In the genomic region with DNA sequence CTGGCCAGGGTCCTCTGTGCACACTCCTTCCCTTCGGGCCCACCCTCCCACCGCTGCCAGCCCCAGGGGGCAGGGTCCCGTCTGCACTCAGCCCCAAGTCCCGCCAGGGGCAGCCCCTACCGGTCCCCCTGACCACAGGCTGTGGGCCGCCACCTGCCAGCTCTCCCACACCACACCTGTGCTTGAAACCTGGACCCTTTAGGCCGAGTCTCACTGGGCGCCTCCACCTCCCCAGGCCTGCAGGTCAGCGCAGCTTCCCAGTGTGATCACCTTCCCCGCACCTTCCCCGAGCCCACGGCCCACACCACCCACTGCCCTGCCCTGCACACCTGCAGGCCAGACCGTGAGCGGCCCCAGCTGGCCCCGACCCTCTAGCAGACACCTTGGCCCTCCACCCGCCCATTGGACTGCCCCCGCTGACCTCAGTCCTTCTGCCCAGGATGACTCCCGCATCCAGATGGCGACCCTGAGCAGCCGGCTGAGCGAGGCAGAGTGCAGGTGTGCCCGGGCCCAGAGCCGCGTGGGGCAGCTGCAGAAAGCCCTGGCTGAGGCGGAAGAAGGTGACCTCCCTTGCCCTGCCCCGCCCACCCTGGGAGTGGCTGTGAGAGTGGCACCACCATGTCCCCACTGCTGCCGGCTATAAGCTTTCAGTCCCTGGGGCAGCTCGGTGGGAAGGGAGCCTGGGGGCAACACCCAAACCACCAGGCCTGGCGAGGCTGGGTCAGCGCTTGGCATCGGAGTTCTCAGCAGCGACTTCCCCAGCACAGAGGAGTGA, we compare ENCODE assay signal across 1 cellular context.
TF ChIP-seq lines count a peak whose summit lies in the region.

No MANE protein-coding gene starts in this region.

TF ChIP-seq in HepG2, 621 proteins besides CTCF, POLR2A, EP300 and RAD21 (continued from another document and continues in another):
- TF ChIP-seq, protein P1, sequence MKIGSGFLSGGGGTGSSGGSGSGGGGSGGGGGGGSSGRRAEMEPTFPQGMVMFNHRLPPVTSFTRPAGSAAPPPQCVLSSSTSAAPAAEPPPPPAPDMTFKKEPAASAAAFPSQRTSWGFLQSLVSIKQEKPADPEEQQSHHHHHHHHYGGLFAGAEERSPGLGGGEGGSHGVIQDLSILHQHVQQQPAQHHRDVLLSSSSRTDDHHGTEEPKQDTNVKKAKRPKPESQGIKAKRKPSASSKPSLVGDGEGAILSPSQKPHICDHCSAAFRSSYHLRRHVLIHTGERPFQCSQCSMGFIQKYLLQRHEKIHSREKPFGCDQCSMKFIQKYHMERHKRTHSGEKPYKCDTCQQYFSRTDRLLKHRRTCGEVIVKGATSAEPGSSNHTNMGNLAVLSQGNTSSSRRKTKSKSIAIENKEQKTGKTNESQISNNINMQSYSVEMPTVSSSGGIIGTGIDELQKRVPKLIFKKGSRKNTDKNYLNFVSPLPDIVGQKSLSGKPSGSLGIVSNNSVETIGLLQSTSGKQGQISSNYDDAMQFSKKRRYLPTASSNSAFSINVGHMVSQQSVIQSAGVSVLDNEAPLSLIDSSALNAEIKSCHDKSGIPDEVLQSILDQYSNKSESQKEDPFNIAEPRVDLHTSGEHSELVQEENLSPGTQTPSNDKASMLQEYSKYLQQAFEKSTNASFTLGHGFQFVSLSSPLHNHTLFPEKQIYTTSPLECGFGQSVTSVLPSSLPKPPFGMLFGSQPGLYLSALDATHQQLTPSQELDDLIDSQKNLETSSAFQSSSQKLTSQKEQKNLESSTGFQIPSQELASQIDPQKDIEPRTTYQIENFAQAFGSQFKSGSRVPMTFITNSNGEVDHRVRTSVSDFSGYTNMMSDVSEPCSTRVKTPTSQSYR (CRISPR knock-in tag; IDR thresholded peaks at IDR 0.05; ENCODE audit: borderline replicate concordance), result no peak
- TF ChIP-seq HIVEP1 (CRISPR knock-in tag; IDR thresholded peaks at IDR 0.05) (no peak), ZNF891 (CRISPR knock-in tag; IDR thresholded peaks at IDR 0.05) (no peak), GATAD1 (CRISPR knock-in tag; IDR thresholded peaks at IDR 0.05) (no peak), ETV6 (CRISPR knock-in tag; conservative IDR thresholded peaks at IDR 0.05) (no peak), ZNF329 (CRISPR knock-in tag; IDR thresholded peaks at IDR 0.05; ENCODE audit: low read depth) (no peak), HOXD1 (CRISPR knock-in tag; IDR thresholded peaks at IDR 0.05) (no peak), HOXA9 (CRISPR knock-in tag; IDR thresholded peaks at IDR 0.05; ENCODE audit: borderline replicate concordance) (no peak), SIN3B (IDR thresholded peaks at IDR 0.05; ENCODE audit: low read length) (no peak), CENPX (CRISPR knock-in tag; IDR thresholded peaks at IDR 0.05) (no peak), FIP1L1 (IDR thresholded peaks at IDR 0.05; ENCODE audit: borderline replicate concordance, insufficient read depth, low read depth, low read length) (no peak), MTF2 (CRISPR knock-in tag; IDR thresholded peaks at IDR 0.05; ENCODE audit: borderline replicate concordance) (no peak), FLYWCH1 (CRISPR knock-in tag; IDR thresholded peaks at IDR 0.05) (no peak), SMARCC2 (IDR thresholded peaks at IDR 0.05) (no peak), ZNF563 (CRISPR knock-in tag; IDR thresholded peaks at IDR 0.05) (no peak), AKAP8 (CRISPR knock-in tag; IDR thresholded peaks at IDR 0.05) (peak; percentile 71; the same call in 1 of the 2 replicates), PAF1 (CRISPR knock-in tag; IDR thresholded peaks at IDR 0.05) (no peak), SETDB1 (CRISPR knock-in tag; IDR thresholded peaks at IDR 0.05; ENCODE audit: borderline replicate concordance) (no peak), SNRNP70 (IDR thresholded peaks at IDR 0.05; ENCODE audit: low read depth, low read length) (no peak), MYNN (CRISPR knock-in tag; IDR thresholded peaks at IDR 0.05; ENCODE audit: low read depth) (no peak), CHD4 (IDR thresholded peaks at IDR 0.05; ENCODE audit: borderline replicate concordance, low read length) (no peak), ZKSCAN5 (CRISPR knock-in tag; IDR thresholded peaks at IDR 0.05) (0 out of 2 replicates have a peak, but pooled peaks have one; percentile 33), JUNB (CRISPR knock-in tag; IDR thresholded peaks at IDR 0.05; ENCODE audit: borderline replicate concordance) (no peak), CBFB (CRISPR knock-in tag; IDR thresholded peaks at IDR 0.05) (no peak), KLF13 (CRISPR knock-in tag; IDR thresholded peaks at IDR 0.05) (no peak), GZF1 (CRISPR knock-in tag; IDR thresholded peaks at IDR 0.05) (no peak; the same call in 1 of the 2 replicates), ZFP36L2 (CRISPR knock-in tag; IDR thresholded peaks at IDR 0.05) (no peak), JARID2 (CRISPR knock-in tag; IDR thresholded peaks at IDR 0.05; ENCODE audit: insufficient replicate concordance) (no peak), ZNF101 (CRISPR knock-in tag; IDR thresholded peaks at IDR 0.05; ENCODE audit: borderline replicate concordance, low read depth) (no peak), ZNF430 (CRISPR knock-in tag; IDR thresholded peaks at IDR 0.05) (no peak; the same call in 1 of the 2 replicates), KDM6A (CRISPR knock-in tag; IDR thresholded peaks at IDR 0.05; ENCODE audit: low read depth) (no peak), CREM (IDR thresholded peaks at IDR 0.05) (no peak), CREM (CRISPR knock-in tag; IDR thresholded peaks at IDR 0.05) (no peak), ZBTB7A (CRISPR knock-in tag; IDR thresholded peaks at IDR 0.05) (peak; percentile 50; the same call in 1 of the 2 replicates), RXRB (CRISPR knock-in tag; IDR thresholded peaks at IDR 0.05; ENCODE audit: borderline replicate concordance) (0 out of 2 replicates have a peak, but pooled peaks have one; percentile 35), ARNTL (CRISPR knock-in tag; IDR thresholded peaks at IDR 0.05) (no peak), RFX3 (CRISPR knock-in tag; IDR thresholded peaks at IDR 0.05) (no peak), DR1 (CRISPR knock-in tag; IDR thresholded peaks at IDR 0.05) (no peak)
- TF ChIP-seq, protein P2, sequence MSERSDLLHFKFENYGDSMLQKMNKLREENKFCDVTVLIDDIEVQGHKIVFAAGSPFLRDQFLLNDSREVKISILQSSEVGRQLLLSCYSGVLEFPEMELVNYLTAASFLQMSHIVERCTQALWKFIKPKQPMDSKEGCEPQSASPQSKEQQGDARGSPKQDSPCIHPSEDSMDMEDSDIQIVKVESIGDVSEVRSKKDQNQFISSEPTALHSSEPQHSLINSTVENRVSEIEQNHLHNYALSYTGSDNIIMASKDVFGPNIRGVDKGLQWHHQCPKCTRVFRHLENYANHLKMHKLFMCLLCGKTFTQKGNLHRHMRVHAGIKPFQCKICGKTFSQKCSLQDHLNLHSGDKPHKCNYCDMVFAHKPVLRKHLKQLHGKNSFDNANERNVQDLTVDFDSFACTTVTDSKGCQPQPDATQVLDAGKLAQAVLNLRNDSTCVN (CRISPR knock-in tag; IDR thresholded peaks at IDR 0.05; ENCODE audit: borderline replicate concordance), result 0 out of 2 replicates have a peak, but pooled peaks have one; percentile 20
- TF ChIP-seq, protein P3, sequence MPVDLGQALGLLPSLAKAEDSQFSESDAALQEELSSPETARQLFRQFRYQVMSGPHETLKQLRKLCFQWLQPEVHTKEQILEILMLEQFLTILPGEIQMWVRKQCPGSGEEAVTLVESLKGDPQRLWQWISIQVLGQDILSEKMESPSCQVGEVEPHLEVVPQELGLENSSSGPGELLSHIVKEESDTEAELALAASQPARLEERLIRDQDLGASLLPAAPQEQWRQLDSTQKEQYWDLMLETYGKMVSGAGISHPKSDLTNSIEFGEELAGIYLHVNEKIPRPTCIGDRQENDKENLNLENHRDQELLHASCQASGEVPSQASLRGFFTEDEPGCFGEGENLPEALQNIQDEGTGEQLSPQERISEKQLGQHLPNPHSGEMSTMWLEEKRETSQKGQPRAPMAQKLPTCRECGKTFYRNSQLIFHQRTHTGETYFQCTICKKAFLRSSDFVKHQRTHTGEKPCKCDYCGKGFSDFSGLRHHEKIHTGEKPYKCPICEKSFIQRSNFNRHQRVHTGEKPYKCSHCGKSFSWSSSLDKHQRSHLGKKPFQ (CRISPR knock-in tag; IDR thresholded peaks at IDR 0.05; ENCODE audit: insufficient replicate concordance), result peak; percentile 34
- TF ChIP-seq, protein P4, sequence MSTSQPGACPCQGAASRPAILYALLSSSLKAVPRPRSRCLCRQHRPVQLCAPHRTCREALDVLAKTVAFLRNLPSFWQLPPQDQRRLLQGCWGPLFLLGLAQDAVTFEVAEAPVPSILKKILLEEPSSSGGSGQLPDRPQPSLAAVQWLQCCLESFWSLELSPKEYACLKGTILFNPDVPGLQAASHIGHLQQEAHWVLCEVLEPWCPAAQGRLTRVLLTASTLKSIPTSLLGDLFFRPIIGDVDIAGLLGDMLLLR (CRISPR knock-in tag; IDR thresholded peaks at IDR 0.05), result no peak
- TF ChIP-seq, protein P5, sequence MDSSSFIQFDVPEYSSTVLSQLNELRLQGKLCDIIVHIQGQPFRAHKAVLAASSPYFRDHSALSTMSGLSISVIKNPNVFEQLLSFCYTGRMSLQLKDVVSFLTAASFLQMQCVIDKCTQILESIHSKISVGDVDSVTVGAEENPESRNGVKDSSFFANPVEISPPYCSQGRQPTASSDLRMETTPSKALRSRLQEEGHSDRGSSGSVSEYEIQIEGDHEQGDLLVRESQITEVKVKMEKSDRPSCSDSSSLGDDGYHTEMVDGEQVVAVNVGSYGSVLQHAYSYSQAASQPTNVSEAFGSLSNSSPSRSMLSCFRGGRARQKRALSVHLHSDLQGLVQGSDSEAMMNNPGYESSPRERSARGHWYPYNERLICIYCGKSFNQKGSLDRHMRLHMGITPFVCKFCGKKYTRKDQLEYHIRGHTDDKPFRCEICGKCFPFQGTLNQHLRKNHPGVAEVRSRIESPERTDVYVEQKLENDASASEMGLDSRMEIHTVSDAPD (CRISPR knock-in tag; IDR thresholded peaks at IDR 0.05), result no peak
- TF ChIP-seq, protein P6, sequence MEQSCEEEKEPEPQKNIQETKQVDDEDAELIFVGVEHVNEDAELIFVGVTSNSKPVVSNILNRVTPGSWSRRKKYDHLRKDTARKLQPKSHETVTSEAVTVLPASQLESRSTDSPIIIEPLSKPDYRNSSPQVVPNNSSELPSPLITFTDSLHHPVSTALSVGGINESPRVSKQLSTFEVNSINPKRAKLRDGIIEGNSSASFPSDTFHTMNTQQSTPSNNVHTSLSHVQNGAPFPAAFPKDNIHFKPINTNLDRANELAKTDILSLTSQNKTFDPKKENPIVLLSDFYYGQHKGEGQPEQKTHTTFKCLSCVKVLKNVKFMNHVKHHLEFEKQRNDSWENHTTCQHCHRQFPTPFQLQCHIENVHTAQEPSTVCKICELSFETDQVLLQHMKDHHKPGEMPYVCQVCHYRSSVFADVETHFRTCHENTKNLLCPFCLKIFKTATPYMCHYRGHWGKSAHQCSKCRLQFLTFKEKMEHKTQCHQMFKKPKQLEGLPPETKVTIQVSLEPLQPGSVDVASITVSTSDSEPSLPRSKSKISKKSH (CRISPR knock-in tag; IDR thresholded peaks at IDR 0.05; ENCODE audit: borderline replicate concordance), result no peak; the same call in 1 of the 2 replicates
- TF ChIP-seq, protein P7, sequence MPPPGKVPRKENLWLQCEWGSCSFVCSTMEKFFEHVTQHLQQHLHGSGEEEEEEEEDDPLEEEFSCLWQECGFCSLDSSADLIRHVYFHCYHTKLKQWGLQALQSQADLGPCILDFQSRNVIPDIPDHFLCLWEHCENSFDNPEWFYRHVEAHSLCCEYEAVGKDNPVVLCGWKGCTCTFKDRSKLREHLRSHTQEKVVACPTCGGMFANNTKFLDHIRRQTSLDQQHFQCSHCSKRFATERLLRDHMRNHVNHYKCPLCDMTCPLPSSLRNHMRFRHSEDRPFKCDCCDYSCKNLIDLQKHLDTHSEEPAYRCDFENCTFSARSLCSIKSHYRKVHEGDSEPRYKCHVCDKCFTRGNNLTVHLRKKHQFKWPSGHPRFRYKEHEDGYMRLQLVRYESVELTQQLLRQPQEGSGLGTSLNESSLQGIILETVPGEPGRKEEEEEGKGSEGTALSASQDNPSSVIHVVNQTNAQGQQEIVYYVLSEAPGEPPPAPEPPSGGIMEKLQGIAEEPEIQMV (CRISPR knock-in tag; IDR thresholded peaks at IDR 0.05; ENCODE audit: low read depth), result no peak
- TF ChIP-seq, protein P8, sequence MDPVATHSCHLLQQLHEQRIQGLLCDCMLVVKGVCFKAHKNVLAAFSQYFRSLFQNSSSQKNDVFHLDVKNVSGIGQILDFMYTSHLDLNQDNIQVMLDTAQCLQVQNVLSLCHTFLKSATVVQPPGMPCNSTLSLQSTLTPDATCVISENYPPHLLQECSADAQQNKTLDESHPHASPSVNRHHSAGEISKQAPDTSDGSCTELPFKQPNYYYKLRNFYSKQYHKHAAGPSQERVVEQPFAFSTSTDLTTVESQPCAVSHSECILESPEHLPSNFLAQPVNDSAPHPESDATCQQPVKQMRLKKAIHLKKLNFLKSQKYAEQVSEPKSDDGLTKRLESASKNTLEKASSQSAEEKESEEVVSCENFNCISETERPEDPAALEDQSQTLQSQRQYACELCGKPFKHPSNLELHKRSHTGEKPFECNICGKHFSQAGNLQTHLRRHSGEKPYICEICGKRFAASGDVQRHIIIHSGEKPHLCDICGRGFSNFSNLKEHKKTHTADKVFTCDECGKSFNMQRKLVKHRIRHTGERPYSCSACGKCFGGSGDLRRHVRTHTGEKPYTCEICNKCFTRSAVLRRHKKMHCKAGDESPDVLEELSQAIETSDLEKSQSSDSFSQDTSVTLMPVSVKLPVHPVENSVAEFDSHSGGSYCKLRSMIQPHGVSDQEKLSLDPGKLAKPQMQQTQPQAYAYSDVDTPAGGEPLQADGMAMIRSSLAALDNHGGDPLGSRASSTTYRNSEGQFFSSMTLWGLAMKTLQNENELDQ (CRISPR knock-in tag; IDR thresholded peaks at IDR 0.05; ENCODE audit: borderline replicate concordance), result no peak
- TF ChIP-seq, protein P9, sequence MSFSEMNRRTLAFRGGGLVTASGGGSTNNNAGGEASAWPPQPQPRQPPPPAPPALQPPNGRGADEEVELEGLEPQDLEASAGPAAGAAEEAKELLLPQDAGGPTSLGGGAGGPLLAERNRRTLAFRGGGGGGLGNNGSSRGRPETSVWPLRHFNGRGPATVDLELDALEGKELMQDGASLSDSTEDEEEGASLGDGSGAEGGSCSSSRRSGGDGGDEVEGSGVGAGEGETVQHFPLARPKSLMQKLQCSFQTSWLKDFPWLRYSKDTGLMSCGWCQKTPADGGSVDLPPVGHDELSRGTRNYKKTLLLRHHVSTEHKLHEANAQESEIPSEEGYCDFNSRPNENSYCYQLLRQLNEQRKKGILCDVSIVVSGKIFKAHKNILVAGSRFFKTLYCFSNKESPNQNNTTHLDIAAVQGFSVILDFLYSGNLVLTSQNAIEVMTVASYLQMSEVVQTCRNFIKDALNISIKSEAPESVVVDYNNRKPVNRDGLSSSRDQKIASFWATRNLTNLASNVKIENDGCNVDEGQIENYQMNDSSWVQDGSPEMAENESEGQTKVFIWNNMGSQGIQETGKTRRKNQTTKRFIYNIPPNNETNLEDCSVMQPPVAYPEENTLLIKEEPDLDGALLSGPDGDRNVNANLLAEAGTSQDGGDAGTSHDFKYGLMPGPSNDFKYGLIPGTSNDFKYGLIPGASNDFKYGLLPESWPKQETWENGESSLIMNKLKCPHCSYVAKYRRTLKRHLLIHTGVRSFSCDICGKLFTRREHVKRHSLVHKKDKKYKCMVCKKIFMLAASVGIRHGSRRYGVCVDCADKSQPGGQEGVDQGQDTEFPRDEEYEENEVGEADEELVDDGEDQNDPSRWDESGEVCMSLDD (CRISPR knock-in tag; IDR thresholded peaks at IDR 0.05; ENCODE audit: borderline replicate concordance), result no peak
